Comparison of ENCODE assay signal across 26 cellular contexts in genomic region chr16:59993101-59993500, GRCh38.
A peak's percentile ranks its signal among the peaks of the same experiment; 100 is the strongest.
DNase-seq lines count a peak whose midpoint lies in the region; ATAC-seq, FAIRE-seq and TF ChIP-seq lines count a peak whose summit lies in the region.
"Had no signal": no experiment of that assay in that cellular context is flagged by ENCODE, and none has a peak within 500 bp of the region (broad histone marks: within the 10 kb centered on the region; RNA-seq: fewer than 3 reads in every experiment).

No MANE protein-coding gene starts in this region.

- H3K27me3 ChIP-seq in WERI-Rb-1 (ENCODE audit: insufficient read depth, low read depth, severe bottlenecking) (no peaks in the 10 kb centered on the region), stomach (no peaks in the 10 kb centered on the region), pancreas (no peaks in the 10 kb centered on the region)
- H3K27me3 ChIP-seq: breast epithelium, dorsolateral prefrontal cortex, gastrocnemius medialis had no signal

- no peak for TF ChIP-seq POLR2A in stomach (IDR thresholded peaks at IDR 0.05)

- ATAC-seq in pancreas (no peak), GM21381 (IDR thresholded peaks at IDR 0.05; ENCODE audit: unreplicated experiment) (no peak), HG03135 (IDR thresholded peaks at IDR 0.05; ENCODE audit: unreplicated experiment) (no peak)
- ATAC-seq: gastrocnemius medialis; GM23338; lower lobe of right lung; natural killer cell; stimulated activated memory B cell treated with anti-CD40 and anti-IgM and Interleukin-4, amounts not matched to agents 10 μg/mL and 1 μg/mL and 100 μg/mL, for 72 hours had no signal

- H3K4me3 ChIP-seq in WERI-Rb-1 (ENCODE audit: low read depth, low read length) (no peak overlapping the region), stomach (no peak overlapping the region), pancreas (no peak overlapping the region)
- H3K4me3 ChIP-seq: breast epithelium, dorsolateral prefrontal cortex, gastrocnemius medialis, GM23338, lower lobe of right lung had no signal

- WGBS in stomach, 5 donors, result 59 to 65% (median 64%) methylated on average over 5 to 10 of the region's 10 CpGs
- 58 to 65% methylated on average over 10 of the region's 10 CpGs for WGBS in pancreas, 2 donors

- intact Hi-C loops in stomach (cut with DNase I; ENCODE audit: low total_unique reads) (no loop called here), pancreas (cut with DNase I) (no loop called here)

- H3K36me3 ChIP-seq in WERI-Rb-1, result no peaks in the 10 kb centered on the region
- no peaks in the 10 kb centered on the region for H3K36me3 ChIP-seq in stomach
- H3K36me3 ChIP-seq in pancreas, result no peaks in the 10 kb centered on the region
- H3K36me3 ChIP-seq: breast epithelium, gastrocnemius medialis, lower lobe of right lung had no signal

- TF ChIP-seq EP300 in stomach (IDR thresholded peaks at IDR 0.05), result no peak

- FAIRE-seq in pancreas (lab: Jason Lieb, UNC), result no peak
- FAIRE-seq: A204.1 had no signal

- H3K27ac ChIP-seq in WERI-Rb-1 (no peak overlapping the region), stomach (no peak overlapping the region), pancreas (no peak overlapping the region)
- H3K27ac ChIP-seq: breast epithelium, dorsolateral prefrontal cortex, gastrocnemius medialis, lower lobe of right lung, VCaP had no signal

- peaks cover 2% of the 10 kb centered on the region for H3K9me3 ChIP-seq in WERI-Rb-1 (ENCODE audit: severe bottlenecking)
- peaks cover 0 to 17% (median 4%) of the 10 kb centered on the region in 4 donors for H3K9me3 ChIP-seq in stomach
- H3K9me3 ChIP-seq in pancreas, result no peaks in the 10 kb centered on the region
- H3K9me3 ChIP-seq: gastrocnemius medialis had no signal

- no peak for TF ChIP-seq CTCF in WERI-Rb-1 (IDR thresholded peaks at IDR 0.05; ENCODE audit: low read depth, low read length)
- no peak for TF ChIP-seq CTCF in stomach (IDR thresholded peaks at IDR 0.05)
- no peak for TF ChIP-seq CTCF in pancreas (IDR thresholded peaks at IDR 0.05)

- DNase-seq in NCI-H82 (lab: John Stamatoyannopoulos, UW) (peak; percentile 22), NCI-H82 treated with DMSO at 0.1 percent for 48 hours (lab: John Stamatoyannopoulos, UW; ENCODE audit: unreplicated experiment) (no peak), NCI-H748 treated with DMSO at 0.1 percent for 48 hours (lab: John Stamatoyannopoulos, UW) (peak; percentile 10), WERI-Rb-1 (peak; percentile 42), stomach (peak; percentile 65), pancreas (no peak)
- DNase-seq: activated CD4-positive, alpha-beta T cell treated with anti-CD3 and anti-CD28 coated beads for 48 hours; activated CD8-positive, alpha-beta memory T cell treated with anti-CD3 and anti-CD28 coated beads for 24 hours; activated naive CD4-positive, alpha-beta T cell treated with anti-CD3 and anti-CD28 coated beads, Interleukin-2, amount 50 U/mL, for 16 hours; activated T-cell treated with anti-CD3 and anti-CD28 coated beads for 4 hours; dorsolateral prefrontal cortex; gastrocnemius medialis; kidney glomerular epithelial cell; lower lobe of right lung; natural killer cell; NCI-H1436; NCI-H2081 treated with DMSO at 0.1 percent for 48 hours; NCI-H345; SW 1271 had no signal

- no peaks in the 10 kb centered on the region for H3K4me1 ChIP-seq in stomach
- H3K4me1 ChIP-seq in pancreas, result no peaks in the 10 kb centered on the region
- H3K4me1 ChIP-seq: breast epithelium, gastrocnemius medialis, lower lobe of right lung had no signal

Comparison
In these comparisons a context has a peak if more than half of its experiments do, and no peak if none do; other contexts are left out.
1. DNase-seq: peak in NCI-H82 (single experiment), NCI-H748 treated with DMSO at 0.1 percent for 48 hours (single experiment), WERI-Rb-1 (single experiment) and stomach (single experiment); none in NCI-H82 treated with DMSO at 0.1 percent for 48 hours (single experiment) and pancreas (0 of 6).